In genomic region chr11:74453373-74453975, GRCh38 we compare ENCODE assay signal across 8 cellular contexts. TPM values are rescaled to one million over a fixed set of nuclear protein-coding genes. Genes with fewer than 3 reads are reported as not detected.
A peak's percentile ranks its signal among the peaks of the same experiment; 100 is the strongest.
DNase-seq lines count a peak whose midpoint lies in the region; ATAC-seq and TF ChIP-seq lines count a peak whose summit lies in the region.

No MANE protein-coding gene starts in this region.

- intact Hi-C loops in PC-3 (cut with micrococcal nuclease) = loop anchor here (1.0 kb wide), 1 partner anchor 117 kb away; no protein-coding TSS in a partner anchor

- no peaks in the 10 kb centered on the region for H4K20me1 ChIP-seq in PC-3 (ENCODE audit: low read length)

- H4K8ac ChIP-seq in neuronal stem cell (ENCODE audit: low read depth, low read length) = no peak overlapping the region

- no peak overlapping the region for H2BK5ac ChIP-seq in neuronal stem cell (ENCODE audit: low read length)

- POLR2A ChIA-PET in PC-3 (lab: Charles Lee; ENCODE audit: unreplicated experiment) = no interaction called here

- H2BK15ac ChIP-seq in neuronal stem cell (ENCODE audit: low read length) = no peak overlapping the region

- no peak overlapping the region for H2BK120ac ChIP-seq in neuronal stem cell (ENCODE audit: low read depth, low read length)

- no peaks in the 10 kb centered on the region for H3K79me1 ChIP-seq in neuronal stem cell (ENCODE audit: low read depth, low read length)

- no peak overlapping the region for H4K91ac ChIP-seq in neuronal stem cell (ENCODE audit: low read depth, low read length, poor library complexity)

- no peak overlapping the region for H3K18ac ChIP-seq in neuronal stem cell (ENCODE audit: low read length)

- H3K4me1 ChIP-seq in PC-3 (ENCODE audit: insufficient read depth, low read length) = no peaks in the 10 kb centered on the region
- H3K4me1 ChIP-seq in neuronal stem cell (ENCODE audit: control insufficient read depth in 2 of 2, insufficient read depth in 1 of 2, low read depth in 1 of 2, low read length in 2 of 2) = peaks cover 0 to 4% of the 10 kb centered on the region in 2 donors
- no peaks in the 10 kb centered on the region for H3K4me1 ChIP-seq in thoracic aorta (ENCODE audit: control insufficient read depth in 1 of 2, low read depth in 2 of 2)

- no peaks in the 10 kb centered on the region for H3K9me3 ChIP-seq in PC-3 (ENCODE audit: low read length)
- no peaks in the 10 kb centered on the region for H3K9me3 ChIP-seq in neuronal stem cell (replicated peaks in 1 of 2; ENCODE audit: control insufficient read depth in 2 of 2, insufficient read depth in 1 of 2, low read depth in 1 of 2, low read length in 2 of 2)
- no peaks in the 10 kb centered on the region for H3K9me3 ChIP-seq in thoracic aorta

- no peak overlapping the region for H3K23ac ChIP-seq in neuronal stem cell (ENCODE audit: low read depth, low read length, poor library complexity)

- H3K9ac ChIP-seq in PC-3 (ENCODE audit: low read length) = no peak overlapping the region
- H3K9ac ChIP-seq in neuronal stem cell (ENCODE audit: low read depth, low read length, poor library complexity) = no peak overlapping the region

- ATAC-seq in PC-3 = peak; percentile 86
- no peak for ATAC-seq in thoracic aorta (ENCODE audit: insufficient number of reproducible peaks, low FRiP score, low read depth)
- ATAC-seq in HG02571 (IDR thresholded peaks at IDR 0.05; ENCODE audit: unreplicated experiment) = no peak

- CTCF ChIA-PET in PC-3 (lab: Charles Lee) = interaction anchor here (0.6 to 2.8 kb wide), 5 partner anchors 24 to 198 kb away, joined by 3 to 37 read pairs (median 16); partner anchors contain the start of gene LIPT2

- no peaks in the 10 kb centered on the region for H3K9me2 ChIP-seq in PC-3 (replicated peaks; ENCODE audit: low read length)

- no peak overlapping the region for H3K14ac ChIP-seq in neuronal stem cell (ENCODE audit: low read length)

- H2AK5ac ChIP-seq in neuronal stem cell (ENCODE audit: low read depth, low read length) = no peak overlapping the region

- H2BK12ac ChIP-seq in neuronal stem cell (ENCODE audit: low read length) = no peak overlapping the region

- no peaks in the 10 kb centered on the region for H3F3A ChIP-seq in PC-3 (ENCODE audit: low read length, unreplicated experiment)

- no peak overlapping the region for H3K4me2 ChIP-seq in PC-3 (ENCODE audit: low read length)
- no peak overlapping the region for H3K4me2 ChIP-seq in neuronal stem cell (ENCODE audit: insufficient read depth, low read length, poor library complexity, severe bottlenecking)

- H3K4me3 ChIP-seq in PC-3 (ENCODE audit: low read length) (no peak overlapping the region), neuronal stem cell (ENCODE audit: low read length in 2 of 2) (no peak overlapping the region), thoracic aorta (no peak overlapping the region)

- no peak overlapping the region for H2AFZ ChIP-seq in PC-3 (ENCODE audit: low read length)
- no peak overlapping the region for H2AFZ ChIP-seq in neuronal stem cell (ENCODE audit: low read length)

- WGBS in neuronal stem cell (ENCODE audit: extremely low coverage in 2 of 2, insufficient read length in 2 of 2, insufficient replicate concordance in 1 of 2), 2 donors = no CpG with 5 or more reads among the region's 10 CpGs

- no peaks in the 10 kb centered on the region for H3K27me3 ChIP-seq in PC-3 (ENCODE audit: low read length)
- no peaks in the 10 kb centered on the region for H3K27me3 ChIP-seq in neuronal stem cell (ENCODE audit: control insufficient read depth in 3 of 3, insufficient read depth in 3 of 3, low read depth in 1 of 3, low read length in 3 of 3)
- no peaks in the 10 kb centered on the region for H3K27me3 ChIP-seq in thoracic aorta (replicated peaks; ENCODE audit: insufficient read depth)

- no TSS peak for BruUV-seq in PC-3 (replicated peaks; lab: Mats Ljungman, UMichigan)

- no peak overlapping the region for H3K4ac ChIP-seq in neuronal stem cell (ENCODE audit: low read length)

- in situ Hi-C loops in Caki2 (cut with HindIII; ENCODE audit: low pct_unique_long_range_greater_than_20kb, low sequenced_read_pairs) = loop anchor here (25.0 kb wide), 1 partner anchor 109 kb away; no protein-coding TSS in a partner anchor

- no peaks in the 10 kb centered on the region for H3K79me2 ChIP-seq in PC-3 (ENCODE audit: low read length)

- no peak overlapping the region for H3K27ac ChIP-seq in PC-3 (ENCODE audit: low read length)
- H3K27ac ChIP-seq in neuronal stem cell (replicated peaks; ENCODE audit: low read length) = no peak overlapping the region
- H3K27ac ChIP-seq in thoracic aorta = no peak overlapping the region

- peak; percentile 11 for DNase-seq in Caki2 (ENCODE audit: low read depth)
- peak; percentile 43 for DNase-seq in HuH-7.5 (ENCODE audit: low spot score)
- DNase-seq in PC-3 = peak; percentile 87
- DNase-seq in activated T-cell treated with anti-CD3 and anti-CD28 coated beads for 24 hours (ENCODE audit: low read depth) = peak; percentile 54
- peak; percentile 50 for DNase-seq in fibroblast of gingiva (ENCODE audit: low read depth)
- DNase-seq in neuronal stem cell (ENCODE audit: low spot score) = peak; percentile 58
- no peak for DNase-seq in thoracic aorta (ENCODE audit: low spot score)

- TF ChIP-seq CTCF in PC-3 (conservative IDR thresholded peaks at IDR 0.05; ENCODE audit: low read depth, low read length) (peak; percentile 94), thoracic aorta (IDR thresholded peaks at IDR 0.05) (peak; percentile 55)

- H3K36me3 ChIP-seq in PC-3 (ENCODE audit: low read depth, low read length) (no peaks in the 10 kb centered on the region), neuronal stem cell (replicated peaks in 1 of 2; ENCODE audit: control insufficient read depth in 2 of 2, insufficient read depth in 2 of 2, low read length in 2 of 2) (no peaks in the 10 kb centered on the region), thoracic aorta (no peaks in the 10 kb centered on the region)

RNA-seq across cellular contexts. Expression of gene KCNE3, which starts 13.9 kb away (rescaled TPM):
- not detected in 2 replicates for total RNA-seq in Caki2 (2014; rRNA removed; shearing (Covaris generic); ENCODE audit: low replicate concordance)
- total RNA-seq in PC-3 (2014; rRNA removed) (0.58 and 0.73 TPM in 2 replicates), thoracic aorta (1 to 10 TPM; 6.6 to 8.3 TPM)
- 1.2 TPM for polyA plus RNA-seq in neuronal stem cell (2013, experiment 1 of 2)
- 1.1 TPM for polyA plus RNA-seq in neuronal stem cell (2013, experiment 2 of 2)

RNA-seq across cellular contexts. Expression of gene LIPT2, which starts 40.0 kb away (rescaled TPM):
- 5.0 and 8.0 TPM in 2 replicates for total RNA-seq in Caki2 (2014; rRNA removed; shearing (Covaris generic); ENCODE audit: low replicate concordance)
- total RNA-seq in PC-3 (2014; rRNA removed) (9.4 and 11.3 TPM in 2 replicates), thoracic aorta (10 to 100 TPM in 1 of 2 donors, 1 to 10 TPM in 1; 1.4 to 12.9 TPM)
- 8.9 TPM for polyA plus RNA-seq in neuronal stem cell (2013, experiment 1 of 2)
- polyA plus RNA-seq in neuronal stem cell (2013, experiment 2 of 2) = 8.4 TPM

RNA-seq across cellular contexts. Expression of gene PGM2L1, which starts 55.2 kb away (rescaled TPM):
- total RNA-seq in Caki2 (2014; rRNA removed; shearing (Covaris generic); ENCODE audit: low replicate concordance) = 0.17 and 0.26 TPM in 2 replicates
- total RNA-seq in PC-3 (2014; rRNA removed) (1.9 and 2.0 TPM in 2 replicates), thoracic aorta (10 to 100 TPM in 1 of 2 donors, 1 to 10 TPM in 1; 8.9 to 12.4 TPM)
- polyA plus RNA-seq in neuronal stem cell (2013, experiment 1 of 2) = 6.2 TPM
- 6.2 TPM for polyA plus RNA-seq in neuronal stem cell (2013, experiment 2 of 2)
